In the genomic region with DNA sequence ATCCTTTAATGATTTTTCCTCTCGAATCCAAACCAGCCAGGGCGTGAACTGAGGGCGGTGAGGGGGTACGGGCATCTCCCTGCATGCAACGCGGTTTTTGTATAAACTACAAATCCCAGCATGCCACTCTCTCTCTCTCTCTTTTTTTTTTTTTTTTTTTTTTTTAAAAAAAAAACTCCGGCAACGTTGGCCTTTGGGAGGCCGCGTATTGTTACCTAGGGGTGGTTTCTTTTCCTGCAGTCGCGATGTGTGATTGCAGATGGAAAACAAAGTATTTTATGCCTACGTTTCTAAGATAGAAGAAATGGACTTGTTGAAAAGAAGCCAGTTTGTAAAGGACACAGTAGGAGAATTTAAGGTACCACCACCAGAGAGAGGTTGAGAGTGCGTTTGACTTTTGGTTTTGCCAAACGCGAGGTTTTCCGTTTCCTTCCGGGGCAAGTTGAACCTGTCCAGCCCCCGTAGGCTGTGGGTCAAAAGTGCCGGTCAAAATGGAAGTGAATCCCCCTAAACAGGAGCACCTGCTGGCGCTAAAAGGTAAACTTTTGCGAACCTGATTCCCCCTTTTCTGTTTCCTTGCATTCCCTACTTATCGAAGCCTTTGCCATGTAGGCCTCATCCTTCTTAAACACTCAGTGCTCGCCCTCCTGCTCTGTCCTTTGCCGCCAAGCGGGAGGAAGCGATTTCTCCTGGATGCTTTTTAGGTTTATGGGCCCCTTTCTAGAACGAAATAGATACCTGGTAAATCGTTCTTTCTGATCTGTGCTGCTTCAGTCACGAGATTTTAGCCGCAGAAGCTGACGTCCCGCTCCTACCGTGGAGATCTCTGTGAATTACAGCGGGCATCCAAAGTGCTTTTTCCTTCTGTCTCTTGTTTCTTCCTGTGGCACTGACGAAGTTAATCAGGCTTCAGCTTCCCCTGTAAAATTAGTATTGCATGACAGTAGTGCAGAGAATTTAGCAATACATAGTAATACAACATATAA, we compare ENCODE assay signal across 1 cellular context.
TF ChIP-seq lines count a peak whose summit lies in the region.

A gene with protein sequence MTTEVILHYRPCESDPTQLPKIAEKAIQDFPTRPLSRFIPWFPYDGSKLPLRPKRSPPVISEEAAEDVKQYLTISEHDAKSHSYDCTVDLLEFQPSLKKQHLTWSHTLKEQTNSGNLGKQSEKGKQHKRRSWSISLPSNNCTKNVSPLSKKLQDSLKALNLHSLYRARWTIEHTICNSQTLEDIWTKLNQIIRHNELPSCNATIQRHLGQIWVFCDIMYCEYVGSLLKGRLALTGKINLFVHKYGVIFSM (plus strand): TSS at position 458 of the 986 bp plus-strand sequence. CDS start 4,561 bp downstream, outside the sequence.
A gene with protein sequence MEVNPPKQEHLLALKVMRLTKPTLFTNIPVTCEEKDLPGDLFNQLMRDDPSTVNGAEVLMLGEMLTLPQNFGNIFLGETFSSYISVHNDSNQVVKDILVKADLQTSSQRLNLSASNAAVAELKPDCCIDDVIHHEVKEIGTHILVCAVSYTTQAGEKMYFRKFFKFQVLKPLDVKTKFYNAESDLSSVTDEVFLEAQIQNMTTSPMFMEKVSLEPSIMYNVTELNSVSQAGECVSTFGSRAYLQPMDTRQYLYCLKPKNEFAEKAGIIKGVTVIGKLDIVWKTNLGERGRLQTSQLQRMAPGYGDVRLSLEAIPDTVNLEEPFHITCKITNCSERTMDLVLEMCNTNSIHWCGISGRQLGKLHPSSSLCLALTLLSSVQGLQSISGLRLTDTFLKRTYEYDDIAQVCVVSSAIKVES (plus strand): TSS at position 458 of the 986 bp plus-strand sequence. CDS start 34 bp downstream, at position 492.

TF ChIP-seq in K562, 482 proteins besides CTCF, POLR2A, EP300 and RAD21 (continued from another document and continues in another):
- TF ChIP-seq, protein P1, sequence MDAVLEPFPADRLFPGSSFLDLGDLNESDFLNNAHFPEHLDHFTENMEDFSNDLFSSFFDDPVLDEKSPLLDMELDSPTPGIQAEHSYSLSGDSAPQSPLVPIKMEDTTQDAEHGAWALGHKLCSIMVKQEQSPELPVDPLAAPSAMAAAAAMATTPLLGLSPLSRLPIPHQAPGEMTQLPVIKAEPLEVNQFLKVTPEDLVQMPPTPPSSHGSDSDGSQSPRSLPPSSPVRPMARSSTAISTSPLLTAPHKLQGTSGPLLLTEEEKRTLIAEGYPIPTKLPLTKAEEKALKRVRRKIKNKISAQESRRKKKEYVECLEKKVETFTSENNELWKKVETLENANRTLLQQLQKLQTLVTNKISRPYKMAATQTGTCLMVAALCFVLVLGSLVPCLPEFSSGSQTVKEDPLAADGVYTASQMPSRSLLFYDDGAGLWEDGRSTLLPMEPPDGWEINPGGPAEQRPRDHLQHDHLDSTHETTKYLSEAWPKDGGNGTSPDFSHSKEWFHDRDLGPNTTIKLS (IDR thresholded peaks at IDR 0.05; ENCODE audit: borderline replicate concordance, low read depth), result peak; percentile 59; the same call in 1 of the 2 replicates
- TF ChIP-seq ZNF175 (CRISPR knock-in tag; IDR thresholded peaks at IDR 0.05; ENCODE audit: low read depth) (peak; percentile 76; the same call in 1 of the 2 replicates), POLR2AphosphoS5 (IDR thresholded peaks at IDR 0.05; ENCODE audit: control insufficient read depth, insufficient read depth, low read depth, low read length) (peak; percentile 32; the same call in 1 of the 2 replicates), ZNF766 (CRISPR knock-in tag; conservative IDR thresholded peaks at IDR 0.05) (peak; percentile 96), STAT5A (IDR thresholded peaks at IDR 0.05; ENCODE audit: borderline replicate concordance, low read length) (no peak), JUN (IDR thresholded peaks at IDR 0.05; ENCODE audit: borderline replicate concordance, low read depth, low read length) (0 out of 2 replicates have a peak, but pooled peaks have one; percentile 38), JUN (CRISPR knock-in tag; IDR thresholded peaks at IDR 0.05; ENCODE audit: borderline replicate concordance) (no peak), JUNB (CRISPR knock-in tag; conservative IDR thresholded peaks at IDR 0.05) (no peak), NBN (IDR thresholded peaks at IDR 0.05; ENCODE audit: low read depth) (no peak; the same call in 1 of the 2 replicates), CHCHD3 (CRISPR knock-in tag; IDR thresholded peaks at IDR 0.05) (no peak), HNRNPLL (IDR thresholded peaks at IDR 0.05; ENCODE audit: low read depth, low read length, poor library complexity, severe bottlenecking) (peak; percentile 45), BRF1 (IDR thresholded peaks at IDR 0.05; ENCODE audit: borderline replicate concordance, extremely low read depth, insufficient read length) (no peak), ZNF696 (CRISPR knock-in tag; conservative IDR thresholded peaks at IDR 0.05) (no peak), KAT8 (IDR thresholded peaks at IDR 0.05; ENCODE audit: low read depth) (no peak), ZNF174 (CRISPR knock-in tag; IDR thresholded peaks at IDR 0.05) (no peak), ZNF347 (CRISPR knock-in tag; IDR thresholded peaks at IDR 0.05; ENCODE audit: low read depth) (no peak), EZH2 (IDR thresholded peaks at IDR 0.05; ENCODE audit: borderline replicate concordance, low read depth, low read length) (no peak)
- TF ChIP-seq, protein P2, sequence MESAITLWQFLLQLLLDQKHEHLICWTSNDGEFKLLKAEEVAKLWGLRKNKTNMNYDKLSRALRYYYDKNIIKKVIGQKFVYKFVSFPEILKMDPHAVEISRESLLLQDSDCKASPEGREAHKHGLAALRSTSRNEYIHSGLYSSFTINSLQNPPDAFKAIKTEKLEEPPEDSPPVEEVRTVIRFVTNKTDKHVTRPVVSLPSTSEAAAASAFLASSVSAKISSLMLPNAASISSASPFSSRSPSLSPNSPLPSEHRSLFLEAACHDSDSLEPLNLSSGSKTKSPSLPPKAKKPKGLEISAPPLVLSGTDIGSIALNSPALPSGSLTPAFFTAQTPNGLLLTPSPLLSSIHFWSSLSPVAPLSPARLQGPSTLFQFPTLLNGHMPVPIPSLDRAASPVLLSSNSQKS (CRISPR knock-in tag; IDR thresholded peaks at IDR 0.05), result no peak
- TF ChIP-seq, protein P3, sequence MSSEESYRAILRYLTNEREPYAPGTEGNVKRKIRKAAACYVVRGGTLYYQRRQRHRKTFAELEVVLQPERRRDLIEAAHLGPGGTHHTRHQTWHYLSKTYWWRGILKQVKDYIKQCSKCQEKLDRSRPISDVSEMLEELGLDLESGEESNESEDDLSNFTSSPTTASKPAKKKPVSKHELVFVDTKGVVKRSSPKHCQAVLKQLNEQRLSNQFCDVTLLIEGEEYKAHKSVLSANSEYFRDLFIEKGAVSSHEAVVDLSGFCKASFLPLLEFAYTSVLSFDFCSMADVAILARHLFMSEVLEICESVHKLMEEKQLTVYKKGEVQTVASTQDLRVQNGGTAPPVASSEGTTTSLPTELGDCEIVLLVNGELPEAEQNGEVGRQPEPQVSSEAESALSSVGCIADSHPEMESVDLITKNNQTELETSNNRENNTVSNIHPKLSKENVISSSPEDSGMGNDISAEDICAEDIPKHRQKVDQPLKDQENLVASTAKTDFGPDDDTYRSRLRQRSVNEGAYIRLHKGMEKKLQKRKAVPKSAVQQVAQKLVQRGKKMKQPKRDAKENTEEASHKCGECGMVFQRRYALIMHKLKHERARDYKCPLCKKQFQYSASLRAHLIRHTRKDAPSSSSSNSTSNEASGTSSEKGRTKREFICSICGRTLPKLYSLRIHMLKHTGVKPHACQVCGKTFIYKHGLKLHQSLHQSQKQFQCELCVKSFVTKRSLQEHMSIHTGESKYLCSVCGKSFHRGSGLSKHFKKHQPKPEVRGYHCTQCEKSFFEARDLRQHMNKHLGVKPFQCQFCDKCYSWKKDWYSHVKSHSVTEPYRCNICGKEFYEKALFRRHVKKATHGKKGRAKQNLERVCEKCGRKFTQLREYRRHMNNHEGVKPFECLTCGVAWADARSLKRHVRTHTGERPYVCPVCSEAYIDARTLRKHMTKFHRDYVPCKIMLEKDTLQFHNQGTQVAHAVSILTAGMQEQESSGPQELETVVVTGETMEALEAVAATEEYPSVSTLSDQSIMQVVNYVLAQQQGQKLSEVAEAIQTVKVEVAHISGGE (CRISPR knock-in tag; IDR thresholded peaks at IDR 0.05), result peak in 1 of 3 experiments; percentile 65; a peak in 2 of 6 replicates
- TF ChIP-seq, protein P4, sequence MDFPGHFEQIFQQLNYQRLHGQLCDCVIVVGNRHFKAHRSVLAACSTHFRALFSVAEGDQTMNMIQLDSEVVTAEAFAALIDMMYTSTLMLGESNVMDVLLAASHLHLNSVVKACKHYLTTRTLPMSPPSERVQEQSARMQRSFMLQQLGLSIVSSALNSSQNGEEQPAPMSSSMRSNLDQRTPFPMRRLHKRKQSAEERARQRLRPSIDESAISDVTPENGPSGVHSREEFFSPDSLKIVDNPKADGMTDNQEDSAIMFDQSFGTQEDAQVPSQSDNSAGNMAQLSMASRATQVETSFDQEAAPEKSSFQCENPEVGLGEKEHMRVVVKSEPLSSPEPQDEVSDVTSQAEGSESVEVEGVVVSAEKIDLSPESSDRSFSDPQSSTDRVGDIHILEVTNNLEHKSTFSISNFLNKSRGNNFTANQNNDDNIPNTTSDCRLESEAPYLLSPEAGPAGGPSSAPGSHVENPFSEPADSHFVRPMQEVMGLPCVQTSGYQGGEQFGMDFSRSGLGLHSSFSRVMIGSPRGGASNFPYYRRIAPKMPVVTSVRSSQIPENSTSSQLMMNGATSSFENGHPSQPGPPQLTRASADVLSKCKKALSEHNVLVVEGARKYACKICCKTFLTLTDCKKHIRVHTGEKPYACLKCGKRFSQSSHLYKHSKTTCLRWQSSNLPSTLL (IDR thresholded peaks at IDR 0.05), result no peak
- TF ChIP-seq, protein P5, sequence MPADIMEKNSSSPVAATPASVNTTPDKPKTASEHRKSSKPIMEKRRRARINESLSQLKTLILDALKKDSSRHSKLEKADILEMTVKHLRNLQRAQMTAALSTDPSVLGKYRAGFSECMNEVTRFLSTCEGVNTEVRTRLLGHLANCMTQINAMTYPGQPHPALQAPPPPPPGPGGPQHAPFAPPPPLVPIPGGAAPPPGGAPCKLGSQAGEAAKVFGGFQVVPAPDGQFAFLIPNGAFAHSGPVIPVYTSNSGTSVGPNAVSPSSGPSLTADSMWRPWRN (IDR thresholded peaks at IDR 0.05; ENCODE audit: low read depth), result 0 out of 2 replicates have a peak, but pooled peaks have one; percentile 12
- TF ChIP-seq, protein P6, sequence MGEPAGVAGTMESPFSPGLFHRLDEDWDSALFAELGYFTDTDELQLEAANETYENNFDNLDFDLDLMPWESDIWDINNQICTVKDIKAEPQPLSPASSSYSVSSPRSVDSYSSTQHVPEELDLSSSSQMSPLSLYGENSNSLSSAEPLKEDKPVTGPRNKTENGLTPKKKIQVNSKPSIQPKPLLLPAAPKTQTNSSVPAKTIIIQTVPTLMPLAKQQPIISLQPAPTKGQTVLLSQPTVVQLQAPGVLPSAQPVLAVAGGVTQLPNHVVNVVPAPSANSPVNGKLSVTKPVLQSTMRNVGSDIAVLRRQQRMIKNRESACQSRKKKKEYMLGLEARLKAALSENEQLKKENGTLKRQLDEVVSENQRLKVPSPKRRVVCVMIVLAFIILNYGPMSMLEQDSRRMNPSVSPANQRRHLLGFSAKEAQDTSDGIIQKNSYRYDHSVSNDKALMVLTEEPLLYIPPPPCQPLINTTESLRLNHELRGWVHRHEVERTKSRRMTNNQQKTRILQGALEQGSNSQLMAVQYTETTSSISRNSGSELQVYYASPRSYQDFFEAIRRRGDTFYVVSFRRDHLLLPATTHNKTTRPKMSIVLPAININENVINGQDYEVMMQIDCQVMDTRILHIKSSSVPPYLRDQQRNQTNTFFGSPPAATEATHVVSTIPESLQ (CRISPR knock-in tag; IDR thresholded peaks at IDR 0.05), result no peak
- TF ChIP-seq, protein P7, sequence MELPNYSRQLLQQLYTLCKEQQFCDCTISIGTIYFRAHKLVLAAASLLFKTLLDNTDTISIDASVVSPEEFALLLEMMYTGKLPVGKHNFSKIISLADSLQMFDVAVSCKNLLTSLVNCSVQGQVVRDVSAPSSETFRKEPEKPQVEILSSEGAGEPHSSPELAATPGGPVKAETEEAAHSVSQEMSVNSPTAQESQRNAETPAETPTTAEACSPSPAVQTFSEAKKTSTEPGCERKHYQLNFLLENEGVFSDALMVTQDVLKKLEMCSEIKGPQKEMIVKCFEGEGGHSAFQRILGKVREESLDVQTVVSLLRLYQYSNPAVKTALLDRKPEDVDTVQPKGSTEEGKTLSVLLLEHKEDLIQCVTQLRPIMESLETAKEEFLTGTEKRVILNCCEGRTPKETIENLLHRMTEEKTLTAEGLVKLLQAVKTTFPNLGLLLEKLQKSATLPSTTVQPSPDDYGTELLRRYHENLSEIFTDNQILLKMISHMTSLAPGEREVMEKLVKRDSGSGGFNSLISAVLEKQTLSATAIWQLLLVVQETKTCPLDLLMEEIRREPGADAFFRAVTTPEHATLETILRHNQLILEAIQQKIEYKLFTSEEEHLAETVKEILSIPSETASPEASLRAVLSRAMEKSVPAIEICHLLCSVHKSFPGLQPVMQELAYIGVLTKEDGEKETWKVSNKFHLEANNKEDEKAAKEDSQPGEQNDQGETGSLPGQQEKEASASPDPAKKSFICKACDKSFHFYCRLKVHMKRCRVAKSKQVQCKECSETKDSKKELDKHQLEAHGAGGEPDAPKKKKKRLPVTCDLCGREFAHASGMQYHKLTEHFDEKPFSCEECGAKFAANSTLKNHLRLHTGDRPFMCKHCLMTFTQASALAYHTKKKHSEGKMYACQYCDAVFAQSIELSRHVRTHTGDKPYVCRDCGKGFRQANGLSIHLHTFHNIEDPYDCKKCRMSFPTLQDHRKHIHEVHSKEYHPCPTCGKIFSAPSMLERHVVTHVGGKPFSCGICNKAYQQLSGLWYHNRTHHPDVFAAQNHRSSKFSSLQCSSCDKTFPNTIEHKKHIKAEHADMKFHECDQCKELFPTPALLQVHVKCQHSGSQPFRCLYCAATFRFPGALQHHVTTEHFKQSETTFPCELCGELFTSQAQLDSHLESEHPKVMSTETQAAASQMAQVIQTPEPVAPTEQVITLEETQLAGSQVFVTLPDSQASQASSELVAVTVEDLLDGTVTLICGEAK (IDR thresholded peaks at IDR 0.05), result peak; percentile 91
- TF ChIP-seq, protein P7 (CRISPR knock-in tag; IDR thresholded peaks at IDR 0.05), result no peak
